ENCODE assay signal across 25 cellular contexts in genomic region chr16:15451098-15451731, GRCh38. TPM values are rescaled to one million over a fixed set of nuclear protein-coding genes. Genes with fewer than 3 reads are reported as not detected.
A peak's percentile ranks its signal among the peaks of the same experiment; 100 is the strongest.
DNase-seq lines count a peak whose midpoint lies in the region; ATAC-seq and TF ChIP-seq lines count a peak whose summit lies in the region.
"Had no signal": no experiment of that assay in that cellular context is flagged by ENCODE, and none has a peak within 500 bp of the region (broad histone marks: within the 10 kb centered on the region; RNA-seq: fewer than 3 reads in every experiment).

No MANE protein-coding gene starts in this region.

- H2AFZ ChIP-seq in GM23248, result no peak overlapping the region

- H3K4me1 ChIP-seq in GM23248 (ENCODE audit: insufficient read depth) (peaks cover 8% of the 10 kb centered on the region; the same call in 1 of the 2 replicates), adipocyte (ENCODE audit: control insufficient read depth, insufficient read depth, low read length) (peaks cover 23% of the 10 kb centered on the region), liver (ENCODE audit: control insufficient read depth in 4 of 4, insufficient read depth in 4 of 4, low read length in 3 of 4) (peaks cover 2 to 46% (median 38%) of the 10 kb centered on the region in 4 donors), stomach (peaks cover 8 to 25% (median 12%) of the 10 kb centered on the region in 4 donors), upper lobe of left lung (no peaks in the 10 kb centered on the region)
- H3K4me1 ChIP-seq: BE2C had no signal

- H3K4me2 ChIP-seq in GM23248 (ENCODE audit: unreplicated experiment), result no peak overlapping the region
- H3K4me2 ChIP-seq: BLaER1 had no signal

- in situ Hi-C loops in GM23248 (cut with MboI), result no loop called here

- peaks cover 6% of the 10 kb centered on the region; the same call in 1 of the 2 replicates for H4K20me1 ChIP-seq in GM23248 (ENCODE audit: insufficient read depth)
- H4K20me1 ChIP-seq: BLaER1 had no signal

- 74 to 78% methylated on average over 10 of the region's 10 CpGs for WGBS in GM23248 (ENCODE audit: low coverage in 1 of 2, low lambda C conversion rate in 2 of 2, missing lambda C conversion rate in 2 of 2), 2 experiments
- WGBS in liver, result 38% methylated on average over 10 of the region's 10 CpGs
- WGBS in stomach, 5 donors, result 46 to 69% (median 66%) methylated on average over 10 of the region's 10 CpGs
- 76 to 80% methylated on average over 10 of the region's 10 CpGs for WGBS in upper lobe of left lung, 2 donors

- TF ChIP-seq CTCF in liver (IDR thresholded peaks at IDR 0.05; ENCODE audit: low read depth, low read length, missing input control) (no peak), stomach (IDR thresholded peaks at IDR 0.05) (no peak), upper lobe of left lung (IDR thresholded peaks at IDR 0.05) (no peak)

- no peaks in the 10 kb centered on the region for H3K9me2 ChIP-seq in GM23248 (ENCODE audit: insufficient read depth)

- H3K27me3 ChIP-seq in GM23248 (replicated peaks; ENCODE audit: insufficient read depth) (no peaks in the 10 kb centered on the region), adipocyte (replicated peaks; ENCODE audit: control insufficient read depth, insufficient read depth, low read length) (no peaks in the 10 kb centered on the region), liver (ENCODE audit: control insufficient read depth in 4 of 4, insufficient read depth in 4 of 4, low read length in 3 of 4) (no peaks in the 10 kb centered on the region), stomach (no peaks in the 10 kb centered on the region), upper lobe of left lung (no peaks in the 10 kb centered on the region)
- H3K27me3 ChIP-seq: BE2C, BLaER1 had no signal

- H3K4me3 ChIP-seq in GM23248 (no peak overlapping the region), adipocyte (ENCODE audit: low read length) (peak overlapping the region; percentile 46), liver (ENCODE audit: low read depth in 1 of 3, low read length in 3 of 3) (no peak overlapping the region), stomach (no peak overlapping the region), upper lobe of left lung (no peak overlapping the region)
- H3K4me3 ChIP-seq: BLaER1, GM12878 had no signal

- H3K27ac ChIP-seq in GM23248, result 0 out of 2 replicates have a peak overlapping the region, but pooled peaks have one; percentile 22
- H3K27ac ChIP-seq in liver (ENCODE audit: low read depth in 1 of 2, low read length in 2 of 2), result no peak overlapping the region
- H3K27ac ChIP-seq in stomach, result no peak overlapping the region
- H3K27ac ChIP-seq in upper lobe of left lung, result no peak overlapping the region
- H3K27ac ChIP-seq: BLaER1 had no signal

- H3K36me3 ChIP-seq in GM23248 (ENCODE audit: low read depth) (no peaks in the 10 kb centered on the region; the same call in 1 of the 2 replicates), adipocyte (ENCODE audit: control insufficient read depth, insufficient read depth, low read length, severe bottlenecking) (no peaks in the 10 kb centered on the region), liver (ENCODE audit: control insufficient read depth in 4 of 4, insufficient read depth in 3 of 4, low read depth in 1 of 4, low read length in 3 of 4) (no peaks in the 10 kb centered on the region), stomach (peaks cover 0 to 9% (median 0%) of the 10 kb centered on the region in 4 donors), upper lobe of left lung (no peaks in the 10 kb centered on the region)
- H3K36me3 ChIP-seq: BE2C, BLaER1 had no signal

- H3F3A ChIP-seq in GM23248 (ENCODE audit: insufficient read depth), result no peaks in the 10 kb centered on the region

- no peak overlapping the region for H3K9ac ChIP-seq in GM23248
- H3K9ac ChIP-seq in adipocyte (ENCODE audit: low read length), result no peak overlapping the region
- no peak overlapping the region for H3K9ac ChIP-seq in liver (ENCODE audit: low read depth in 1 of 2, low read length in 2 of 2)
- H3K9ac ChIP-seq: BLaER1 had no signal

- DNase-seq in GM23248 (no peak), adipocyte (ENCODE audit: low read depth) (no peak), left lobe of liver (ENCODE audit: low spot score) (peak; percentile 23), stomach (no peak), upper lobe of left lung (no peak)
- DNase-seq in activated CD4-positive, alpha-beta T cell treated with anti-CD3 and anti-CD28 coated beads for 48 hours, result no peak
- no peak for DNase-seq in effector CD8-positive, alpha-beta T cell (lab: John Stamatoyannopoulos, UW)
- DNase-seq: 8988T; ACHN; BE2C; C1 segment of cervical spinal cord; CD4-positive, alpha-beta memory T cell; CD4-positive, CD25-positive, alpha-beta regulatory T cell; CD8-positive, alpha-beta memory T cell; COR-L47; DMS 273 treated with DMSO at 0.1 percent for 48 hours; DMS153; DMS53; DMS79; DND-41; EL; GDM1 had no signal

- TF ChIP-seq POLR2A in stomach (IDR thresholded peaks at IDR 0.05) (no peak), upper lobe of left lung (IDR thresholded peaks at IDR 0.05) (no peak)

- TF ChIP-seq EP300 in stomach (IDR thresholded peaks at IDR 0.05) (no peak), upper lobe of left lung (IDR thresholded peaks at IDR 0.05) (no peak)

- no peak for TF ChIP-seq RAD21 in liver (IDR thresholded peaks at IDR 0.05)

- H3K9me3 ChIP-seq in GM23248 (ENCODE audit: low read depth) (no peaks in the 10 kb centered on the region), adipocyte (ENCODE audit: control insufficient read depth, low read length) (no peaks in the 10 kb centered on the region), liver (ENCODE audit: control insufficient read depth in 4 of 4, low read length in 3 of 4) (no peaks in the 10 kb centered on the region), stomach (no peaks in the 10 kb centered on the region), upper lobe of left lung (no peaks in the 10 kb centered on the region)
- H3K9me3 ChIP-seq: BE2C, BLaER1 had no signal

- intact Hi-C loops in stomach (cut with DNase I; ENCODE audit: low total_unique reads), result no loop called here

- ATAC-seq in left lobe of liver (peak; percentile 15), upper lobe of left lung (ENCODE audit: low FRiP score in 2 of 2) (no peak)
- ATAC-seq: GM12878 had no signal

- peaks cover 100% of the 10 kb centered on the region for H3K79me2 ChIP-seq in GM23248 (ENCODE audit: insufficient read depth)

TF ChIP-seq in liver, 16 proteins besides CTCF, POLR2A, EP300 and RAD21:
- TF ChIP-seq HNF4A (conservative IDR thresholded peaks at IDR 0.05) (peak; percentile 19 to 27), NR2F2 (IDR thresholded peaks at IDR 0.05) (no peak)

RNA-seq across cellular contexts. Expression of gene BMERB1, which starts 16.8 kb away (rescaled TPM):
- 62.3 and 94.1 TPM in 2 replicates for total RNA-seq in GM23248 (2014; rRNA removed; shearing (Covaris generic))
- 55.2 and 56.3 TPM in 2 replicates for polyA plus RNA-seq in GM23248 (2016; fragmentation: Nextera tagmentation; extraction: Ambion mirVana)
- 12.2 TPM for total RNA-seq in left lobe of liver
- 10 to 100 TPM in 1 of 2 donors, 1 to 10 TPM in 1; 5.6 to 33.3 TPM for total RNA-seq in liver
- 1 to 10 TPM; 8.3 to 9.7 TPM for polyA plus RNA-seq in liver
- 10 to 100 TPM in 4 of 5 donors, 1 to 10 TPM in 1; 4.6 to 99.5 (median 22.6) TPM for total RNA-seq in stomach
- 10 to 100 TPM; 19.0 to 30.9 (median 29.5) TPM for polyA plus RNA-seq in stomach
- 10 to 100 TPM in 4 of 6 donors, 1 to 10 TPM in 2; 5.2 to 27.6 (median 16.1) TPM for total RNA-seq in upper lobe of left lung

RNA-seq across cellular contexts. Expression of gene MPV17L, which starts 55.7 kb away (rescaled TPM):
- total RNA-seq in GM23248 (2014; rRNA removed; shearing (Covaris generic)), result 0.54 and 2.8 TPM in 2 replicates
- polyA plus RNA-seq in GM23248 (2016; fragmentation: Nextera tagmentation; extraction: Ambion mirVana) (0.91 and 1.4 TPM in 2 replicates), liver (1 to 10 TPM; 4.9 to 5.6 TPM), stomach (1 to 10 TPM; 1.9 to 3.7 (median 3.1) TPM)
- total RNA-seq in left lobe of liver (14.6 TPM), liver (10 to 100 TPM; 12.0 to 39.6 TPM), stomach (1 to 10 TPM in 4 of 5 donors, under 1 TPM in 1; 0.58 to 7.0 (median 4.6) TPM), upper lobe of left lung (1 to 10 TPM; 1.2 to 7.6 (median 2.4) TPM)
- total RNA-seq: CD4-positive, alpha-beta memory T cell; CD4-positive, CD25-positive, alpha-beta regulatory T cell had no signal
- polyA plus RNA-seq: CD4-positive, alpha-beta memory T cell; CD4-positive, CD25-positive, alpha-beta regulatory T cell had no signal
